ENCODE assay signal across 1 cellular context in the genomic region with DNA sequence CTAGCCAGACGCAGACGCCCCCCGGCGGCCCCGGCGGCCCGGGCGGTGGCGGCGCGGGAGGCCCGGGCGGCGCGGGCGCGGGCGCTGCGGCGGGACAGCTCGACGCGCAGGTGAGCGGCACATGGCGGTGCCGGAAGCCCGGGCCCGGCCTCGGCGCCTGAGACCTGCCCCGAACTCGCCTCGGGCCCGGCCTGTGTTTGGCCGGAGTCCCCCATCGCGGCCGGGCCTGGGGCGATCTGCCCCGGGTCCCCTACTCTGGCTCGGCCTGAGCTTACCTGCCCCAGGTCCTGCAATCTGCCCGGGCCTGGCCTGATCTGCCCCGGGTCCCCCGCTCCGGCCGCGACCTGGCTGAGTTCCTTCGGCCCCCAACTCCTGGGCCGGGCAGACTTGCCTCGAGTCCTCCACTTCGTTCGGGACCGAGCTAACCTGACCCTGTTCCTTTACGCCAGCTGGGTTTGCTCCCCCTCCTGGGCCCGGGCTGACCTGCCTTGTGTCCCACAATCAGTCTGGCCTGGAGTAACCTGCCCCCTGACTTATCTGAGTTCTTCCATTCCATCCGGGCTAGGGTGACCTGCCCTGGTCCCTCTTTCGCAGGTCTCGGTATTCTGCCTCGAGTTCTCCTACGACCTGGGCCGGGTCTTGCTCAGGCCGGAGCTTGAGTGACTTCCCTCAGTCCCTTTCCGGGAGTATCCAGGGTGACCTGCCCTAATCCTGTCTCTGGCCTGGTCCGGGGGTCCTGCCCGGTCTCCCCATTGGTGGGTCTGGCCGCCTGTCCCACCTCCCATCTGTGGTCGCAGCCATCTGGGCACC.
TF ChIP-seq lines count a peak whose summit lies in the region.

No MANE protein-coding gene starts in this region.

TF ChIP-seq in HepG2, 621 proteins besides CTCF, POLR2A, EP300 and RAD21 (continues in another document):
- TF ChIP-seq ZBTB7B (CRISPR knock-in tag; IDR thresholded peaks at IDR 0.05) = no peak
- no peak for TF ChIP-seq JUNB (CRISPR knock-in tag; IDR thresholded peaks at IDR 0.05; ENCODE audit: borderline replicate concordance)
- no peak for TF ChIP-seq PHF20 (CRISPR knock-in tag; IDR thresholded peaks at IDR 0.05)
- no peak for TF ChIP-seq ZNF788 (CRISPR knock-in tag; IDR thresholded peaks at IDR 0.05; ENCODE audit: borderline replicate concordance)
- TF ChIP-seq, protein P1, sequence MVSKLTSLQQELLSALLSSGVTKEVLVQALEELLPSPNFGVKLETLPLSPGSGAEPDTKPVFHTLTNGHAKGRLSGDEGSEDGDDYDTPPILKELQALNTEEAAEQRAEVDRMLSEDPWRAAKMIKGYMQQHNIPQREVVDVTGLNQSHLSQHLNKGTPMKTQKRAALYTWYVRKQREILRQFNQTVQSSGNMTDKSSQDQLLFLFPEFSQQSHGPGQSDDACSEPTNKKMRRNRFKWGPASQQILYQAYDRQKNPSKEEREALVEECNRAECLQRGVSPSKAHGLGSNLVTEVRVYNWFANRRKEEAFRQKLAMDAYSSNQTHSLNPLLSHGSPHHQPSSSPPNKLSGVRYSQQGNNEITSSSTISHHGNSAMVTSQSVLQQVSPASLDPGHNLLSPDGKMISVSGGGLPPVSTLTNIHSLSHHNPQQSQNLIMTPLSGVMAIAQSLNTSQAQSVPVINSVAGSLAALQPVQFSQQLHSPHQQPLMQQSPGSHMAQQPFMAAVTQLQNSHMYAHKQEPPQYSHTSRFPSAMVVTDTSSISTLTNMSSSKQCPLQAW (CRISPR knock-in tag; IDR thresholded peaks at IDR 0.05) = no peak
- TF ChIP-seq ZNF784 (CRISPR knock-in tag; IDR thresholded peaks at IDR 0.05; ENCODE audit: borderline replicate concordance) = 0 out of 2 replicates have a peak, but pooled peaks have one; percentile 32
- TF ChIP-seq ZNF350 (CRISPR knock-in tag; IDR thresholded peaks at IDR 0.05; ENCODE audit: borderline replicate concordance, low read depth) = peak; percentile 17; the same call in 1 of the 2 replicates
- TF ChIP-seq SP4 (CRISPR knock-in tag; IDR thresholded peaks at IDR 0.05) = no peak
- TF ChIP-seq ZFP91 (CRISPR knock-in tag; IDR thresholded peaks at IDR 0.05; ENCODE audit: borderline replicate concordance) = peak; percentile 30; the same call in 1 of the 2 replicates
- TF ChIP-seq, protein P2, sequence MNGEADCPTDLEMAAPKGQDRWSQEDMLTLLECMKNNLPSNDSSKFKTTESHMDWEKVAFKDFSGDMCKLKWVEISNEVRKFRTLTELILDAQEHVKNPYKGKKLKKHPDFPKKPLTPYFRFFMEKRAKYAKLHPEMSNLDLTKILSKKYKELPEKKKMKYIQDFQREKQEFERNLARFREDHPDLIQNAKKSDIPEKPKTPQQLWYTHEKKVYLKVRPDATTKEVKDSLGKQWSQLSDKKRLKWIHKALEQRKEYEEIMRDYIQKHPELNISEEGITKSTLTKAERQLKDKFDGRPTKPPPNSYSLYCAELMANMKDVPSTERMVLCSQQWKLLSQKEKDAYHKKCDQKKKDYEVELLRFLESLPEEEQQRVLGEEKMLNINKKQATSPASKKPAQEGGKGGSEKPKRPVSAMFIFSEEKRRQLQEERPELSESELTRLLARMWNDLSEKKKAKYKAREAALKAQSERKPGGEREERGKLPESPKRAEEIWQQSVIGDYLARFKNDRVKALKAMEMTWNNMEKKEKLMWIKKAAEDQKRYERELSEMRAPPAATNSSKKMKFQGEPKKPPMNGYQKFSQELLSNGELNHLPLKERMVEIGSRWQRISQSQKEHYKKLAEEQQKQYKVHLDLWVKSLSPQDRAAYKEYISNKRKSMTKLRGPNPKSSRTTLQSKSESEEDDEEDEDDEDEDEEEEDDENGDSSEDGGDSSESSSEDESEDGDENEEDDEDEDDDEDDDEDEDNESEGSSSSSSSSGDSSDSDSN (CRISPR knock-in tag; IDR thresholded peaks at IDR 0.05) = 0 out of 2 replicates have a peak, but pooled peaks have one; percentile 23
- TF ChIP-seq, protein P3, sequence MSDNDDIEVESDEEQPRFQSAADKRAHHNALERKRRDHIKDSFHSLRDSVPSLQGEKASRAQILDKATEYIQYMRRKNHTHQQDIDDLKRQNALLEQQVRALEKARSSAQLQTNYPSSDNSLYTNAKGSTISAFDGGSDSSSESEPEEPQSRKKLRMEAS (IDR thresholded peaks at IDR 0.05) = peak; percentile 11; the same call in 1 of the 2 replicates
- no peak for TF ChIP-seq KDM1A (CRISPR knock-in tag; IDR thresholded peaks at IDR 0.05)
- no peak for TF ChIP-seq ZNF724P (CRISPR knock-in tag; IDR thresholded peaks at IDR 0.05; ENCODE audit: borderline replicate concordance)
- TF ChIP-seq CCDC6 (CRISPR knock-in tag; IDR thresholded peaks at IDR 0.05) = no peak
- no peak for TF ChIP-seq POLR2AphosphoS5 (IDR thresholded peaks at IDR 0.05; ENCODE audit: low read depth, low read length)
- 0 out of 2 replicates have a peak, but pooled peaks have one; percentile 26 for TF ChIP-seq ZNF30 (CRISPR knock-in tag; IDR thresholded peaks at IDR 0.05)
- TF ChIP-seq NR2F1 (CRISPR knock-in tag; IDR thresholded peaks at IDR 0.05) = no peak
- no peak for TF ChIP-seq ZNF296 (CRISPR knock-in tag; conservative IDR thresholded peaks at IDR 0.05)
- TF ChIP-seq ZNF616 (CRISPR knock-in tag; IDR thresholded peaks at IDR 0.05; ENCODE audit: low read depth) = no peak
- TF ChIP-seq HOXD1 (CRISPR knock-in tag; IDR thresholded peaks at IDR 0.05) = no peak
- no peak for TF ChIP-seq SRSF4 (IDR thresholded peaks at IDR 0.05; ENCODE audit: low read depth, low read length, poor library complexity, severe bottlenecking)
- TF ChIP-seq JARID2 (CRISPR knock-in tag; IDR thresholded peaks at IDR 0.05; ENCODE audit: insufficient replicate concordance) = no peak
- TF ChIP-seq NR2F2 (IDR thresholded peaks at IDR 0.05; ENCODE audit: borderline replicate concordance, low read depth) = no peak
- no peak for TF ChIP-seq TCF12 (IDR thresholded peaks at IDR 0.05)
- 0 out of 2 replicates have a peak, but pooled peaks have one; percentile 11 for TF ChIP-seq TCF12 (CRISPR knock-in tag; IDR thresholded peaks at IDR 0.05)
- 0 out of 2 replicates have a peak, but pooled peaks have one; percentile 55 for TF ChIP-seq BCL3 (CRISPR knock-in tag; IDR thresholded peaks at IDR 0.05)
- 0 out of 2 replicates have a peak, but pooled peaks have one; percentile 2 for TF ChIP-seq MYC (CRISPR knock-in tag; IDR thresholded peaks at IDR 0.05; ENCODE audit: borderline replicate concordance)
- no peak for TF ChIP-seq SP140L (CRISPR knock-in tag; IDR thresholded peaks at IDR 0.05; ENCODE audit: borderline replicate concordance)
- no peak for TF ChIP-seq ZMYM4 (CRISPR knock-in tag; IDR thresholded peaks at IDR 0.05)
- no peak for TF ChIP-seq HNF4G (IDR thresholded peaks at IDR 0.05; ENCODE audit: borderline replicate concordance, low read depth, low read length)
- TF ChIP-seq HNF4G (CRISPR knock-in tag; IDR thresholded peaks at IDR 0.05; ENCODE audit: borderline replicate concordance, low read depth) = no peak
- no peak for TF ChIP-seq ZNF7 (CRISPR knock-in tag; IDR thresholded peaks at IDR 0.05)
- TF ChIP-seq ZFP62 (CRISPR knock-in tag; IDR thresholded peaks at IDR 0.05) = no peak
- TF ChIP-seq ZNF121 (CRISPR knock-in tag; IDR thresholded peaks at IDR 0.05) = peak; percentile 42; the same call in 1 of the 2 replicates
- no peak for TF ChIP-seq ZNF24 (IDR thresholded peaks at IDR 0.05)
- TF ChIP-seq, protein P4, sequence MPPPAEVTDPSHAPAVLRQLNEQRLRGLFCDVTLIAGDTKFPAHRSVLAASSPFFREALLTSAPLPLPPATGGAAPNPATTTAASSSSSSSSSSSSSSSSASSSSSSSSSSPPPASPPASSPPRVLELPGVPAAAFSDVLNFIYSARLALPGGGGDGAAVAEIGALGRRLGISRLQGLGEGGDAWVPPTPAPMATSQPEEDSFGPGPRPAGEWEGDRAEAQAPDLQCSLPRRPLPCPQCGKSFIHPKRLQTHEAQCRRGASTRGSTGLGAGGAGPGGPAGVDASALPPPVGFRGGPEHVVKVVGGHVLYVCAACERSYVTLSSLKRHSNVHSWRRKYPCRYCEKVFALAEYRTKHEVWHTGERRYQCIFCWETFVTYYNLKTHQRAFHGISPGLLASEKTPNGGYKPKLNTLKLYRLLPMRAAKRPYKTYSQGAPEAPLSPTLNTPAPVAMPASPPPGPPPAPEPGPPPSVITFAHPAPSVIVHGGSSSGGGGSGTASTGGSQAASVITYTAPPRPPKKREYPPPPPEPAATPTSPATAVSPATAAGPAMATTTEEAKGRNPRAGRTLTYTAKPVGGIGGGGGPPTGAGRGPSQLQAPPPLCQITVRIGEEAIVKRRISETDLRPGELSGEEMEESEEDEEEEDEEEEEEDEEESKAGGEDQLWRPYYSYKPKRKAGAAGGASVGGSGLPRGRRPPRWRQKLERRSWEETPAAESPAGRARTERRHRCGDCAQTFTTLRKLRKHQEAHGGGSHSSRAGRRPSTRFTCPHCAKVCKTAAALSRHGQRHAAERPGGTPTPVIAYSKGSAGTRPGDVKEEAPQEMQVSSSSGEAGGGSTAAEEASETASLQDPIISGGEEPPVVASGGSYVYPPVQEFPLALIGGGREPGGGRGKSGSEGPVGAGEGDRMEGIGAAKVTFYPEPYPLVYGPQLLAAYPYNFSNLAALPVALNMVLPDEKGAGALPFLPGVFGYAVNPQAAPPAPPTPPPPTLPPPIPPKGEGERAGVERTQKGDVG (CRISPR knock-in tag; IDR thresholded peaks at IDR 0.05; ENCODE audit: borderline replicate concordance) = peak; percentile 30; the same call in 1 of the 2 replicates
- no peak for TF ChIP-seq TP53 (CRISPR knock-in tag; conservative IDR thresholded peaks at IDR 0.05)
- TF ChIP-seq, protein P5, sequence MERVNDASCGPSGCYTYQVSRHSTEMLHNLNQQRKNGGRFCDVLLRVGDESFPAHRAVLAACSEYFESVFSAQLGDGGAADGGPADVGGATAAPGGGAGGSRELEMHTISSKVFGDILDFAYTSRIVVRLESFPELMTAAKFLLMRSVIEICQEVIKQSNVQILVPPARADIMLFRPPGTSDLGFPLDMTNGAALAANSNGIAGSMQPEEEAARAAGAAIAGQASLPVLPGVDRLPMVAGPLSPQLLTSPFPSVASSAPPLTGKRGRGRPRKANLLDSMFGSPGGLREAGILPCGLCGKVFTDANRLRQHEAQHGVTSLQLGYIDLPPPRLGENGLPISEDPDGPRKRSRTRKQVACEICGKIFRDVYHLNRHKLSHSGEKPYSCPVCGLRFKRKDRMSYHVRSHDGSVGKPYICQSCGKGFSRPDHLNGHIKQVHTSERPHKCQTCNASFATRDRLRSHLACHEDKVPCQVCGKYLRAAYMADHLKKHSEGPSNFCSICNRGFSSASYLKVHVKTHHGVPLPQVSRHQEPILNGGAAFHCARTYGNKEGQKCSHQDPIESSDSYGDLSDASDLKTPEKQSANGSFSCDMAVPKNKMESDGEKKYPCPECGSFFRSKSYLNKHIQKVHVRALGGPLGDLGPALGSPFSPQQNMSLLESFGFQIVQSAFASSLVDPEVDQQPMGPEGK (CRISPR knock-in tag; IDR thresholded peaks at IDR 0.05) = 0 out of 2 replicates have a peak, but pooled peaks have one; percentile 21
- no peak for TF ChIP-seq ZNF496 (CRISPR knock-in tag; IDR thresholded peaks at IDR 0.05; ENCODE audit: insufficient replicate concordance)
- TF ChIP-seq ZFY (CRISPR knock-in tag; IDR thresholded peaks at IDR 0.05) = peak; percentile 8
- 0 out of 2 replicates have a peak, but pooled peaks have one; percentile 7 for TF ChIP-seq ZNF446 (CRISPR knock-in tag; IDR thresholded peaks at IDR 0.05)
- TF ChIP-seq REPIN1 (CRISPR knock-in tag; IDR thresholded peaks at IDR 0.05; ENCODE audit: borderline replicate concordance, low read depth) = 0 out of 2 replicates have a peak, but pooled peaks have one; percentile 22
- no peak for TF ChIP-seq DNMT1 (CRISPR knock-in tag; IDR thresholded peaks at IDR 0.05)
- TF ChIP-seq ATAD3A (CRISPR knock-in tag; IDR thresholded peaks at IDR 0.05) = no peak
- no peak for TF ChIP-seq GZF1 (CRISPR knock-in tag; IDR thresholded peaks at IDR 0.05)
- TF ChIP-seq ZSCAN25 (CRISPR knock-in tag; IDR thresholded peaks at IDR 0.05) = 0 out of 2 replicates have a peak, but pooled peaks have one; percentile 26
- no peak for TF ChIP-seq HNRNPUL1 (IDR thresholded peaks at IDR 0.05; ENCODE audit: low read depth, low read length)
- TF ChIP-seq YEATS2 (CRISPR knock-in tag; IDR thresholded peaks at IDR 0.05; ENCODE audit: borderline replicate concordance) = no peak
- no peak for TF ChIP-seq MTF1 (CRISPR knock-in tag; IDR thresholded peaks at IDR 0.05)
- TF ChIP-seq TAF15 (IDR thresholded peaks at IDR 0.05; ENCODE audit: low read depth, low read length, poor library complexity, severe bottlenecking) = no peak
- TF ChIP-seq DR1 (CRISPR knock-in tag; IDR thresholded peaks at IDR 0.05) = no peak
- no peak for TF ChIP-seq PBX2 (CRISPR knock-in tag; IDR thresholded peaks at IDR 0.05)
- no peak for TF ChIP-seq HNRNPH1 (optimal IDR thresholded peaks at IDR 0.05; ENCODE audit: low read depth, low read length)
